Comparison of ENCODE assay signal across 7 cellular contexts in the genomic region with DNA sequence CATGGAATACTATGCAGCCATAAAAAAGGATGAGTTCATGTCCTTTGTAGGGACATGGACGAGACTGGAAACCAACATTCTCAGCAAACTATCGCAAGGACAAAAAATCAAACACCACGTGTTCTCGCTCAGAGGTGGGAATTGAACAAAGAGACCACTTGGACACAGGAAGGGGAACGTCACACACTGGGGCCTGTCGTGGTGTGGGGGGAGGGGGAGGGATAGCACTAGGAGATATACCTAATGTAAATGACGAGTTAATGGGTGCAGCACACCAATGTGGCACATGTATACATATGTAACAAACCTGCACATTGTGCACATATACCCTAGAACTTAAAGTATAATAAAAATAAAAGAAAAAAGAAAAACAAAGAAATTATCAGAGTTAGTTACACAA.
DNase-seq lines count a peak whose midpoint lies in the region; ATAC-seq, FAIRE-seq and TF ChIP-seq lines count a peak whose summit lies in the region.
"Not testable (repeated sequence)": the region's sequence is repeated elsewhere in the genome, so short reads cannot be mapped to it uniquely, and the experiment has no call there.

No MANE protein-coding gene starts in this region.

- H3K4me1 Mint-ChIP-seq in endodermal cell = not testable (repeated sequence)

- WGBS in endodermal cell (ENCODE audit: insufficient coverage in 1 of 2, insufficient read length in 1 of 2), 2 experiments = 80 to 82% methylated on average over 4 to 5 of the region's 7 CpGs
- WGBS in right cardiac atrium = 65% methylated on average over 7 of the region's 7 CpGs

- not testable (repeated sequence) for H3K27ac ChIP-seq in PC-3 (ENCODE audit: low read length); endodermal cell (ENCODE audit: low read depth, low read length); right cardiac atrium (ENCODE audit: low read length); kidney (ENCODE audit: low read depth in 2 of 2, low read length in 2 of 2); vagina

- FAIRE-seq in kidney (lab: Jason Lieb, UNC) = not testable (repeated sequence)

- TF ChIP-seq CTCF in PC-3 (conservative IDR thresholded peaks at IDR 0.05; ENCODE audit: low read depth, low read length); endodermal cell (conservative IDR thresholded peaks at IDR 0.05); kidney (IDR thresholded peaks at IDR 0.05; ENCODE audit: borderline replicate concordance, extremely low read depth, insufficient read depth); vagina (IDR thresholded peaks at IDR 0.05): not testable (repeated sequence)

- not testable (repeated sequence) for H3K4me3 Mint-ChIP-seq in endodermal cell

- not testable (repeated sequence) for H3K4me2 ChIP-seq in PC-3 (ENCODE audit: low read length)

- not testable (repeated sequence) for H3K9ac ChIP-seq in PC-3 (ENCODE audit: low read length); endodermal cell (ENCODE audit: extremely low read depth, low read length, poor library complexity, severe bottlenecking); kidney (ENCODE audit: low read length in 2 of 2)

- not testable (repeated sequence) for H3F3A ChIP-seq in PC-3 (ENCODE audit: low read length, unreplicated experiment)

- not testable (repeated sequence) for H3K36me3 ChIP-seq in PC-3 (ENCODE audit: low read depth, low read length); endodermal cell (ENCODE audit: control insufficient read depth, insufficient read depth, low read length); kidney (ENCODE audit: control insufficient read depth in 1 of 2, insufficient read depth in 2 of 2, low read length in 2 of 2); vagina

- peak; percentile 0 for DNase-seq in PC-3
- peak; percentile 8 for DNase-seq in endodermal cell
- peak; percentile 34 for DNase-seq in Right ventricle myocardium superior
- peak in 2 of 3 donors; percentile 16 to 18 for DNase-seq in right cardiac atrium
- DNase-seq in kidney = peak; percentile 14
- DNase-seq in posterior vena cava (ENCODE audit: low spot score) = peak; percentile 68
- peak; percentile 10 to 25 for DNase-seq in vagina (ENCODE audit: extremely low spot score in 2 of 2)

- intact Hi-C loops in PC-3 (cut with micrococcal nuclease); Right ventricle myocardium superior (cut with DNase I); right cardiac atrium (cut with DNase I); kidney (cut with DNase I); posterior vena cava (cut with DNase I); vagina (cut with DNase I): not testable (repeated sequence)

- H3K9me2 ChIP-seq in PC-3 (replicated peaks; ENCODE audit: low read length) = not testable (repeated sequence)

- H3K27me3 ChIP-seq in PC-3 (ENCODE audit: low read length); endodermal cell (ENCODE audit: control insufficient read depth, insufficient read depth, low read length, poor library complexity, severe bottlenecking); right cardiac atrium (ENCODE audit: control insufficient read depth, insufficient read depth); vagina: not testable (repeated sequence)

- peaks cover 16% of the 10 kb centered on the region for H3K9me3 Mint-ChIP-seq in endodermal cell

- not testable (repeated sequence) for H3K4me3 ChIP-seq in PC-3 (ENCODE audit: low read length); endodermal cell (ENCODE audit: low read length); right cardiac atrium (ENCODE audit: low read length); kidney (ENCODE audit: low read length in 2 of 2); vagina

- not testable (repeated sequence) for H3K27ac Mint-ChIP-seq in endodermal cell

- POLR2A ChIA-PET in PC-3 (lab: Charles Lee; ENCODE audit: unreplicated experiment) = not testable (repeated sequence)

- H3K4me1 ChIP-seq in PC-3 (ENCODE audit: insufficient read depth, low read length); endodermal cell (ENCODE audit: control insufficient read depth, insufficient read depth, low read length); right cardiac atrium (ENCODE audit: control insufficient read depth, insufficient read depth, low read length); kidney (ENCODE audit: control insufficient read depth in 1 of 2, insufficient read depth in 1 of 2, low read depth in 1 of 2, low read length in 2 of 2); vagina: not testable (repeated sequence)

- H3K9me3 ChIP-seq in PC-3 (ENCODE audit: low read length); endodermal cell (ENCODE audit: control insufficient read depth, low read length); right cardiac atrium (ENCODE audit: control insufficient read depth, low read length); kidney (ENCODE audit: control insufficient read depth in 1 of 2, low read length in 2 of 2); vagina: not testable (repeated sequence)

- CTCF ChIA-PET in PC-3 (lab: Charles Lee) = not testable (repeated sequence)

- TF ChIP-seq POLR2A in vagina (IDR thresholded peaks at IDR 0.05) = not testable (repeated sequence)

- ATAC-seq in PC-3; Right ventricle myocardium superior (ENCODE audit: poor library complexity); right cardiac atrium: not testable (repeated sequence)

- H3K27me3 Mint-ChIP-seq in endodermal cell (ENCODE audit: insufficient read depth) = not testable (repeated sequence)

- H3K36me3 Mint-ChIP-seq in endodermal cell (ENCODE audit: low read depth) = not testable (repeated sequence)

- BruUV-seq in PC-3 (replicated peaks; lab: Mats Ljungman, UMichigan) = not testable (repeated sequence)

- not testable (repeated sequence) for H3K79me2 ChIP-seq in PC-3 (ENCODE audit: low read length)

- not testable (repeated sequence) for H2AFZ ChIP-seq in PC-3 (ENCODE audit: low read length)

- not testable (repeated sequence) for H4K20me1 ChIP-seq in PC-3 (ENCODE audit: low read length)

Comparison
In these comparisons a context has a peak if more than half of its experiments do, and no peak if none do; other contexts are left out.
1. DNase-seq: peak in every context shown above with its lines; median percentile 68 in posterior vena cava; 34 in Right ventricle myocardium superior; 18 in vagina; 17 in right cardiac atrium; 14 in kidney; 8 in endodermal cell; 0 in PC-3.